Comparison of ENCODE assay signal across 8 cellular contexts in the genomic region with DNA sequence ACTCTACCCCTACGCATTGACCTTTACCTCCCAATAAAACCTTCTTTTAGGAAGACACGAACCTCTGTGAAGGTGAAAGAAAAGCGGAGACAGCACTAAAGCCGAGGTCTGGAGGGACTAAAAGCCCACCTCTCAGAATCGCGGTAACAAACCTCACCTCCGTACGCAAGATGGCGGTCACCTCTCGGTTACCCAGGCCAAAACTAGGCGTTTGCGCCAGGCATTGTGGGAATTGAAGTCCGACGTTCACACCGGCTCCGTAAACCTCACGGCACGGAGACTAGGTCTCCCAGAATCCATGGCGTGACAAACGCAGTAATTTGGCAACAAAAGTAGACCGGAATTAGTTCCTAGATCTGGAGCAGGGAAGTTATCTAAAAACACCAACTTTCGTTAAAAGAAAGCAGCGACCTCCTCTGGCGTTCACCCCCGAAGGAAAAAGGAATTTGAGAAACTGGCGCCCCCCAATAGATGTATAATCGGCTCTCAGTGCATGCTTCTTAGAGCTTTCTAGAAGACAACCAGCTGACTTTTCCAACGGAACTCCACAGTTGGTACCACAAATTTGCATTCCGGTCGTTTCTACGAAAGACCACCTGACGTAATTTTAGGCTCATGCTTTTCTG.
DNase-seq lines count a peak whose midpoint lies in the region; ATAC-seq and TF ChIP-seq lines count a peak whose summit lies in the region.

TSS of gene N4BP2L2 (minus strand) at position 175 of the 626 bp plus-strand sequence. CDS start 1,768 bp downstream, outside the sequence.

- peak within 1 kb of the TSS; percentile 99 for H3K4me3 Mint-ChIP-seq in central memory CD8-positive, alpha-beta T cell

- peaks cover 33% of the 10 kb centered on the region for H3K4me1 Mint-ChIP-seq in central memory CD8-positive, alpha-beta T cell

- H3K36me3 Mint-ChIP-seq in central memory CD8-positive, alpha-beta T cell (ENCODE audit: insufficient read depth): peaks cover 31% of the 10 kb centered on the region

- H3K9me3 Mint-ChIP-seq in central memory CD8-positive, alpha-beta T cell: no peaks in the 10 kb centered on the region

- peak; percentile 53 for TF ChIP-seq CTCF in AG10803 (conservative IDR thresholded peaks at IDR 0.05; ENCODE audit: low read length)

- ATAC-seq in GM19035 (IDR thresholded peaks at IDR 0.05; ENCODE audit: unreplicated experiment): peak; percentile 97
- ATAC-seq in HG03354 (IDR thresholded peaks at IDR 0.05; ENCODE audit: poor library complexity, severe bottlenecking, unreplicated experiment): peak; percentile 98
- ATAC-seq in central memory CD8-positive, alpha-beta T cell (replicated peaks; ENCODE audit: extremely low read depth, poor library complexity, severe bottlenecking): peak; percentile 97

- peak within 1 kb of the TSS; percentile 98 for H3K4me3 ChIP-seq in AG10803 (ENCODE audit: low read length)

- peak within 1 kb of the TSS; percentile 96 for H3K27ac Mint-ChIP-seq in central memory CD8-positive, alpha-beta T cell (ENCODE audit: low read depth)

- H3K27me3 Mint-ChIP-seq in central memory CD8-positive, alpha-beta T cell: peaks cover 6% of the 10 kb centered on the region

- DNase-seq in AG10803 (ENCODE audit: low read depth) (peak; percentile 98), NCI-H446 (lab: John Stamatoyannopoulos, UW) (peak; percentile 93 to 97), iris pigment epithelial cell (ENCODE audit: low read depth) (peak; percentile 98)
- DNase-seq in activated CD4-positive, CD25-positive, alpha-beta regulatory T cell treated with anti-CD3 and anti-CD28 coated beads, Interleukin-2, amount 50 U/mL, for 16 hours (ENCODE audit: low read depth, low spot score): peak; percentile 86
- DNase-seq in central memory CD8-positive, alpha-beta T cell (ENCODE audit: low spot score in 2 of 2): peak; percentile 81 to 86
- DNase-seq in stimulated activated CD4-positive, alpha-beta T cell treated with anti-CD3 and anti-CD28 coated beads, Interleukin-12 subunit alpha, Interleukin-12 subunit beta, amount 100 ng/mL, for 24 hours (ENCODE audit: low read depth in 2 of 2): peak; percentile 82 to 83

Comparison
In these comparisons a context has a peak if more than half of its experiments do, and no peak if none do; other contexts are left out.
1. Peak in every context shown above with its lines: DNase-seq, ATAC-seq and H3K4me3 ChIP-seq.